ENCODE assay signal across 28 cellular contexts in the genomic region with DNA sequence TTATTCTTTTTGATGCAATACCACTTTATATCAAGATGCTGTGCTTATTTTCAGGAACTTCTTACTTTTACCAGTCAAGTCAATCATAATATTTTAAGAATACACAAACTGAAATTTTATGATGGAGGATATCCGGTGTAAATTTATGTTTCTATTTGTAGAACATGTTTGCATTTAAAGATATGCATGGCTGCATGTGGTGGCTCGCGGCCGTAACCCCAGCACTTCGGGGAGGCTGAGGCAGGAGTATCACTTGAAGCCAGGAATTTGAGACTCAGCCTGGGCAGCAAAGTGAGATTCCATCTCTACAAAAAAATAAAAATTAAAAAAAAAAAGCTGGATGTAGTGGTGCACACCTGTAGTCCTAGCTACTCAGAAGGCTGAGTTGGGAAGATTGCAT.
"Had no signal": no experiment of that assay in that cellular context is flagged by ENCODE, and none has a peak within 500 bp of the region (broad histone marks: within the 10 kb centered on the region; RNA-seq: fewer than 3 reads in every experiment).

No MANE protein-coding gene starts in this region.

- H3K9me3 ChIP-seq: ascending aorta, colonic mucosa, left ventricle myocardium inferior, mucosa of descending colon, neutrophil, stomach, thyroid gland, upper lobe of left lung, vagina had no signal

- H3K4me3 Mint-ChIP-seq: activated naive CD4-positive, alpha-beta T cell treated with anti-CD3 and anti-CD28 coated beads for 36 hours; activated naive CD8-positive, alpha-beta T cell treated with anti-CD3 and anti-CD28 coated beads, Interleukin-2, amount 10 ng/mL, durations not matched to agents 7 days and 5 days; activated T-cell treated with anti-CD3 and anti-CD28 coated beads, Interleukin-2, amount 50 U/mL, for 72 hours; brain; nephron; stimulated activated naive B cell treated with anti-CD40 and anti-IgM and Interleukin-4, amounts not matched to agents 10 μg/mL and 1 μg/mL and 100 μg/mL, for 72 hours; T-helper 2 cell treated with Interferon-gamma antibody and Interleukin-4, amounts not matched to agents 5 μg/mL and 100 μg/mL, for 36 hours had no signal

- H3K4me3 ChIP-seq: ascending aorta, cardiac muscle cell, colonic mucosa, dorsolateral prefrontal cortex, left ventricle myocardium inferior, mucosa of descending colon, skin epidermis, stomach, thyroid gland, upper lobe of left lung, vagina had no signal

- H3K36me3 ChIP-seq: ascending aorta, cardiac muscle cell, colonic mucosa, left ventricle myocardium inferior, neutrophil, stomach, thyroid gland, upper lobe of left lung, vagina had no signal

- H3K27me3 ChIP-seq: ascending aorta, cardiac muscle cell, colonic mucosa, dorsolateral prefrontal cortex, neutrophil, stomach, thyroid gland, upper lobe of left lung, vagina had no signal

- H3K36me3 Mint-ChIP-seq: activated naive CD8-positive, alpha-beta T cell treated with anti-CD3 and anti-CD28 coated beads, Interleukin-2, amount 10 ng/mL, durations not matched to agents 7 days and 5 days; brain; stimulated activated naive B cell treated with anti-CD40 and anti-IgM and Interleukin-4, amounts not matched to agents 10 μg/mL and 1 μg/mL and 100 μg/mL, for 72 hours had no signal

- DNase-seq: activated CD4-positive, alpha-beta T cell treated with anti-CD3 and anti-CD28 coated beads for 4 hours; activated CD4-positive, alpha-beta T cell treated with anti-CD3 and anti-CD28 coated beads, Interleukin-2, amount 50 U/mL, for 4 hours; activated CD4-positive, CD25-positive, alpha-beta regulatory T cell; activated naive CD4-positive, alpha-beta T cell treated with anti-CD3 and anti-CD28 coated beads for 36 hours; activated naive CD8-positive, alpha-beta T cell treated with anti-CD3 and anti-CD28 coated beads, Interleukin-2, amount 10 ng/mL, durations not matched to agents 7 days and 5 days; activated T-cell treated with anti-CD3 and anti-CD28 coated beads for 4 hours; activated T-cell treated with anti-CD3 and anti-CD28 coated beads, Interleukin-2, amount 50 U/mL, for 72 hours; cerebellar nuclear complex; colonic mucosa; dorsolateral prefrontal cortex; effector memory CD4-positive, alpha-beta T cell; left ventricle myocardium inferior; mucosa of descending colon; retina; stimulated activated naive B cell treated with anti-CD40 and anti-IgM and Interleukin-4, amounts not matched to agents 10 μg/mL and 1 μg/mL and 100 μg/mL, for 72 hours; stomach; thyroid gland had no signal

- H3K27me3 Mint-ChIP-seq: stimulated activated naive B cell treated with anti-CD40 and anti-IgM and Interleukin-4, amounts not matched to agents 10 μg/mL and 1 μg/mL and 100 μg/mL, for 72 hours had no signal

- ATAC-seq: activated T-cell treated with anti-CD3 and anti-CD28 coated beads, Interleukin-2, amount 50 U/mL, for 72 hours; mucosa of descending colon; sciatic nerve; stimulated activated naive B cell treated with anti-CD40 and anti-IgM and Interleukin-4, amounts not matched to agents 10 μg/mL and 1 μg/mL and 100 μg/mL, for 72 hours had no signal

- H3K4me1 Mint-ChIP-seq: brain had no signal

- H3K27ac ChIP-seq: ascending aorta, cardiac muscle cell, colonic mucosa, dorsolateral prefrontal cortex, left ventricle myocardium inferior, neutrophil, skin epidermis, stomach, thyroid gland, upper lobe of left lung, vagina had no signal

- H3K4me1 ChIP-seq: ascending aorta, colonic mucosa, vagina had no signal

- H3K9me3 Mint-ChIP-seq: activated naive CD4-positive, alpha-beta T cell treated with anti-CD3 and anti-CD28 coated beads for 36 hours; activated naive CD8-positive, alpha-beta T cell treated with anti-CD3 and anti-CD28 coated beads, Interleukin-2, amount 10 ng/mL, durations not matched to agents 7 days and 5 days; activated T-cell treated with anti-CD3 and anti-CD28 coated beads, Interleukin-2, amount 50 U/mL, for 72 hours; brain; nephron; stimulated activated naive B cell treated with anti-CD40 and anti-IgM and Interleukin-4, amounts not matched to agents 10 μg/mL and 1 μg/mL and 100 μg/mL, for 72 hours; T-helper 2 cell treated with Interferon-gamma antibody and Interleukin-4, amounts not matched to agents 5 μg/mL and 100 μg/mL, for 36 hours had no signal

- H3K27ac Mint-ChIP-seq: activated naive CD4-positive, alpha-beta T cell treated with anti-CD3 and anti-CD28 coated beads for 36 hours; activated naive CD8-positive, alpha-beta T cell treated with anti-CD3 and anti-CD28 coated beads, Interleukin-2, amount 10 ng/mL, durations not matched to agents 7 days and 5 days; activated T-cell treated with anti-CD3 and anti-CD28 coated beads, Interleukin-2, amount 50 U/mL, for 72 hours; brain; nephron; progenitor cell of endocrine pancreas; stimulated activated naive B cell treated with anti-CD40 and anti-IgM and Interleukin-4, amounts not matched to agents 10 μg/mL and 1 μg/mL and 100 μg/mL, for 72 hours; T-helper 2 cell treated with Interferon-gamma antibody and Interleukin-4, amounts not matched to agents 5 μg/mL and 100 μg/mL, for 36 hours had no signal
